8 cellular contexts compared by ENCODE assay signal in the genomic region with DNA sequence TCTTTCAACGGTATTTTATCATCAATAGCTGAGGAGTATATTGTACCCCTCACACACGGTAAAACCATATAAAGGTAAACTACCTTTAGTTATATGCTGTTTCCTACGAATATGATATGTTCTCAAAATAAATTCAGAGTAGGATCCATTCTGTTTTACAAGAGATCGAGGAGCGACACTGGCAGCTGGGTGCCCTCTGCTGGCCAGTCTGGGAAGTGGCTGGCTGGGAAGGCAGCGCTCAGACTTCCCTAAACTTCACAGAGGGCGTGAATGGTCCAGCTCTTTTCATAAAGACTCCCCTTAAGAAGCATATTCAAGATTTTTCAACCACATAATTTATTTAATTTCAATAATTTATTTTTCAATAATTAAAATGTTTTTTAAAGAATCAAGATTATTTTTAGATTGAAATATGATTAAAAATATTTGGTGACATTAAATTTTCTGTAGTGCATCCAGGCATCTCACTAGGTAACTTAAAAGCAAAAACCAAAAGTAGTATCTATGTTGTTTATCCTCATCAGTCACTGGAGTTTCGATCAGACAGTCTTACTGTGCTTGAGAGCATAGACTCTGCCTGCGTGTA.
A peak's percentile ranks its signal among the peaks of the same experiment; 100 is the strongest.
DNase-seq lines count a peak whose midpoint lies in the region; ATAC-seq, FAIRE-seq and TF ChIP-seq lines count a peak whose summit lies in the region.

No MANE protein-coding gene starts in this region.

- intact Hi-C loops in right lobe of liver (cut with DNase I): loop anchor here in 1 of 2 donors (10.0 kb wide), 1 partner anchor 396 kb away; no protein-coding TSS in a partner anchor

- ATAC-seq in HG02588 (IDR thresholded peaks at IDR 0.05; ENCODE audit: unreplicated experiment) (peak; percentile 89), right lobe of liver (peak; percentile 91 to 98 (median 97))

- H3K27me3 ChIP-seq in right lobe of liver: peaks cover 0 to 10% of the 10 kb centered on the region in 2 donors

- no peaks in the 10 kb centered on the region for H3K36me3 ChIP-seq in right lobe of liver

- no peaks in the 10 kb centered on the region for H3K4me1 ChIP-seq in right lobe of liver

- peak; percentile 69 for FAIRE-seq in colon (lab: Jason Lieb, UNC)

- H3K9me3 ChIP-seq in right lobe of liver: no peaks in the 10 kb centered on the region

- H3K27ac ChIP-seq in right lobe of liver: no peak overlapping the region

- peak; percentile 30 for DNase-seq in NK-92 treated with Interleukin-12 subunit alpha and Interleukin-12 subunit beta, amount 100 ng/mL, for 24 hours (lab: John Stamatoyannopoulos, UW)
- DNase-seq in NK-92 (lab: John Stamatoyannopoulos, UW; ENCODE audit: unreplicated experiment) (no peak), NCI-H1105 (lab: John Stamatoyannopoulos, UW) (peak; percentile 57), right lobe of liver (peak; percentile 70 to 76 (median 73))
- peak; percentile 63 for DNase-seq in activated CD4-positive, CD25-positive, alpha-beta regulatory T cell treated with anti-CD3 and anti-CD28 coated beads, Interleukin-2, amount 50 U/mL, for 72 hours
- peak in 2 of 3 donors; percentile 22 to 45 for DNase-seq in stimulated activated CD4-positive, alpha-beta T cell treated with anti-CD3 and anti-CD28 coated beads, TNF-alpha, amount 100 ng/mL, for 48 hours (ENCODE audit: low read depth in 3 of 3)

- H3K4me3 ChIP-seq in right lobe of liver: no peak overlapping the region

- TF ChIP-seq CTCF in right lobe of liver (IDR thresholded peaks at IDR 0.05): peak; percentile 89 to 99 (median 99)

- no peak for TF ChIP-seq POLR2A in right lobe of liver (IDR thresholded peaks at IDR 0.05)

- WGBS in right lobe of liver (ENCODE audit: insufficient coverage, low coverage, low lambda C conversion rate, missing lambda C conversion rate): 10% methylated on average over 9 of the region's 9 CpGs
